10 cellular contexts compared by ENCODE assay signal in genomic region chr6:35494161-35494563, GRCh38. TPM values are rescaled to one million over a fixed set of nuclear protein-coding genes. Genes with fewer than 3 reads are reported as not detected.
DNase-seq lines count a peak whose midpoint lies in the region; ATAC-seq and TF ChIP-seq lines count a peak whose summit lies in the region.
"Had no signal": no experiment of that assay in that cellular context is flagged by ENCODE, and none has a peak within 500 bp of the region (broad histone marks: within the 10 kb centered on the region; RNA-seq: fewer than 3 reads in every experiment).

No MANE protein-coding gene starts in this region.

- TF ChIP-seq CTCF in body of pancreas (IDR thresholded peaks at IDR 0.05), result no peak

- ATAC-seq in T-cell (replicated peaks in 1 of 4) (no peak), GM21423 (IDR thresholded peaks at IDR 0.05; ENCODE audit: unreplicated experiment) (no peak), HG02970 (IDR thresholded peaks at IDR 0.05; ENCODE audit: low FRiP score, unreplicated experiment) (no peak), body of pancreas (no peak)

- H3K36me3 ChIP-seq in stomach smooth muscle (ENCODE audit: control insufficient read depth in 2 of 2, insufficient read depth in 2 of 2, low read length in 2 of 2), result peaks cover 0 to 5% of the 10 kb centered on the region in 2 donors
- no peaks in the 10 kb centered on the region for H3K36me3 ChIP-seq in body of pancreas (replicated peaks in 1 of 2; ENCODE audit: insufficient read depth in 1 of 2, low read depth in 2 of 2)

- H3K4me3 Mint-ChIP-seq in T-cell, result no peak overlapping the region
- H3K4me3 Mint-ChIP-seq: memory B cell had no signal

- H3K4me3 ChIP-seq in stomach smooth muscle (ENCODE audit: low read length in 2 of 2) (peak overlapping the region; percentile 72 to 84), body of pancreas (no peak overlapping the region)

- peak overlapping the region; percentile 94 to 97 for H3K9ac ChIP-seq in stomach smooth muscle (ENCODE audit: low read length in 2 of 2)

- H3K4me1 ChIP-seq in stomach smooth muscle (ENCODE audit: control insufficient read depth, insufficient read depth, low read length), result peaks cover 79% of the 10 kb centered on the region
- peaks cover 60% of the 10 kb centered on the region for H3K4me1 ChIP-seq in body of pancreas

- DNase-seq in SKM-1 treated with dmso at 0.1 percent for 144 hours (lab: John Stamatoyannopoulos, UW; ENCODE audit: unreplicated experiment) (peak; percentile 47), SKM-1 (lab: John Stamatoyannopoulos, UW; ENCODE audit: unreplicated experiment) (no peak), T-cell (no peak), hepatic stellate cell (ENCODE audit: low spot score) (peak; percentile 64), body of pancreas (no peak)
- DNase-seq: RPMI8226 had no signal

- WGBS in body of pancreas, 2 donors, result 37 to 57% methylated on average over 2 to 4 of the region's 4 CpGs

- peaks cover 0 to 5% of the 10 kb centered on the region in 2 donors for H3K27me3 Mint-ChIP-seq in T-cell

- POLR2A ChIA-PET in T-cell (lab: Charles Lee), result interaction anchor here in 1 of 2 donors (0.5 kb wide), 1 partner anchor 1186 kb away, joined by 6 read pairs; no protein-coding TSS in a partner anchor

- no peaks in the 10 kb centered on the region for H3K9me3 Mint-ChIP-seq in T-cell
- H3K9me3 Mint-ChIP-seq: memory B cell had no signal

- intact Hi-C loops in body of pancreas (cut with DNase I), result no loop called here

- H3K27ac Mint-ChIP-seq in T-cell, result peak overlapping the region; percentile 2 to 4
- H3K27ac Mint-ChIP-seq: memory B cell had no signal

- H3K4me1 Mint-ChIP-seq in T-cell, result peaks cover 22 to 28% (median 23%) of the 10 kb centered on the region in 3 donors

- H3K27ac ChIP-seq in stomach smooth muscle (ENCODE audit: low read length), result peak overlapping the region; percentile 100
- no peak overlapping the region for H3K27ac ChIP-seq in body of pancreas

- H3K9me3 ChIP-seq in stomach smooth muscle (ENCODE audit: control insufficient read depth in 2 of 2, low read length in 2 of 2) (no peaks in the 10 kb centered on the region), body of pancreas (no peaks in the 10 kb centered on the region)

- no peak for TF ChIP-seq POLR2A in body of pancreas (IDR thresholded peaks at IDR 0.05)

- H3K36me3 Mint-ChIP-seq in T-cell, result no peaks in the 10 kb centered on the region
- H3K36me3 Mint-ChIP-seq: memory B cell had no signal

- H3K27me3 ChIP-seq in stomach smooth muscle (ENCODE audit: control insufficient read depth in 1 of 2, insufficient read depth in 2 of 2, low read length in 2 of 2) (peaks cover 0 to 2% of the 10 kb centered on the region in 2 donors), body of pancreas (no peaks in the 10 kb centered on the region)

- CTCF ChIA-PET in T-cell (lab: Charles Lee), result no interaction called here

RNA-seq across cellular contexts. Expression of gene TEAD3, which starts 2.7 kb away (rescaled TPM):
- total RNA-seq in T-cell (under 1 TPM in 3 of 5 donors, not detected in 2; 0.26 to 0.53 (median 0.41) TPM), body of pancreas (1 to 10 TPM; 6.5 to 8.9 TPM)

RNA-seq across cellular contexts. Expression of gene TULP1, which starts 18.5 kb away (rescaled TPM):
- total RNA-seq in T-cell, result not detected
- total RNA-seq in body of pancreas, result not detected

RNA-seq across cellular contexts. Expression of gene RPL10A, which starts 26.0 kb away (rescaled TPM):
- total RNA-seq in T-cell (1,000 to 10,000 TPM; 1,890 to 2,203 (median 2,081) TPM), body of pancreas (100 to 1,000 TPM; 563 to 782 TPM)

RNA-seq across cellular contexts. Expression of gene FANCE, which starts 42.0 kb away (rescaled TPM):
- total RNA-seq in T-cell, result 10 to 100 TPM in 3 of 5 donors, 1 to 10 TPM in 2; 5.6 to 12.8 (median 11.7) TPM
- total RNA-seq in body of pancreas, result 1 to 10 TPM; 4.9 to 9.2 TPM

Comparison
In these comparisons a context has a peak if more than half of its experiments do, and no peak if none do; other contexts are left out.
1. DNase-seq: peak in SKM-1 treated with dmso at 0.1 percent for 144 hours (single experiment) and hepatic stellate cell (single experiment); none in SKM-1 (single experiment), T-cell (0 of 34) and body of pancreas (0 of 4).
2. H3K4me3 ChIP-seq: peak in stomach smooth muscle (2 of 2); none in body of pancreas (0 of 2).
3. RNA of gene TEAD3, which starts 2.7 kb away (total RNA-seq): 6.5 to 8.9 TPM in body of pancreas; 0.26 to 0.53 TPM in T-cell; every median in the first group is over 4 times any median in the second.